ENCODE assay signal across 1 cellular context in genomic region chr2:210540471-210541257, GRCh38.
A peak's percentile ranks its signal among the peaks of the same experiment; 100 is the strongest.
TF ChIP-seq lines count a peak whose summit lies in the region.

No MANE protein-coding gene starts in this region.

TF ChIP-seq in HepG2, 621 proteins besides CTCF, POLR2A, EP300 and RAD21:
- TF ChIP-seq ZBTB49 (CRISPR knock-in tag; IDR thresholded peaks at IDR 0.05; ENCODE audit: borderline replicate concordance) = no peak
- no peak for TF ChIP-seq ZNF572 (CRISPR knock-in tag; IDR thresholded peaks at IDR 0.05)
- TF ChIP-seq ATF1 (CRISPR knock-in tag; IDR thresholded peaks at IDR 0.05) = peak; percentile 34; the same call in 1 of the 2 replicates
- peak; percentile 10; the same call in 1 of the 2 replicates for TF ChIP-seq ZNF878 (CRISPR knock-in tag; IDR thresholded peaks at IDR 0.05)
- 0 out of 2 replicates have a peak, but pooled peaks have one; percentile 28 for TF ChIP-seq CREB3 (CRISPR knock-in tag; IDR thresholded peaks at IDR 0.05)
- no peak for TF ChIP-seq IRF1 (CRISPR knock-in tag; IDR thresholded peaks at IDR 0.05; ENCODE audit: low read depth)
- peak; percentile 87 for TF ChIP-seq ZNF629 (CRISPR knock-in tag; conservative IDR thresholded peaks at IDR 0.05)
- no peak for TF ChIP-seq E2F5 (CRISPR knock-in tag; conservative IDR thresholded peaks at IDR 0.05)
- TF ChIP-seq ARID5B (CRISPR knock-in tag; IDR thresholded peaks at IDR 0.05) = no peak
- no peak for TF ChIP-seq ZNF510 (CRISPR knock-in tag; IDR thresholded peaks at IDR 0.05; ENCODE audit: low read depth)
- no peak for TF ChIP-seq ZNF318 (CRISPR knock-in tag; IDR thresholded peaks at IDR 0.05)
- no peak for TF ChIP-seq KLF12 (CRISPR knock-in tag; IDR thresholded peaks at IDR 0.05; ENCODE audit: borderline replicate concordance)
- TF ChIP-seq THAP7 (CRISPR knock-in tag; IDR thresholded peaks at IDR 0.05) = 0 out of 2 replicates have a peak, but pooled peaks have one; percentile 31
- no peak for TF ChIP-seq ZNF142 (CRISPR knock-in tag; IDR thresholded peaks at IDR 0.05)
- TF ChIP-seq SNAI1 (CRISPR knock-in tag; IDR thresholded peaks at IDR 0.05; ENCODE audit: borderline replicate concordance) = no peak
- TF ChIP-seq ZNF3 (CRISPR knock-in tag; IDR thresholded peaks at IDR 0.05) = peak; percentile 79
